ENCODE assay signal across 18 cellular contexts in genomic region chr20:432208-432607, GRCh38. TPM values are rescaled to one million over a fixed set of nuclear protein-coding genes. Genes with fewer than 3 reads are reported as not detected.
A peak's percentile ranks its signal among the peaks of the same experiment; 100 is the strongest.
DNase-seq lines count a peak whose midpoint lies in the region; FAIRE-seq and TF ChIP-seq lines count a peak whose summit lies in the region.
"Had no signal": no experiment of that assay in that cellular context is flagged by ENCODE, and none has a peak within 500 bp of the region (broad histone marks: within the 10 kb centered on the region; RNA-seq: fewer than 3 reads in every experiment).

No MANE protein-coding gene starts in this region.

- H2AFZ ChIP-seq in osteoblast (ENCODE audit: low read length): no peak overlapping the region

- H3K79me2 ChIP-seq in osteoblast (ENCODE audit: insufficient read depth, low read length): no peaks in the 10 kb centered on the region

- H3K4me3 ChIP-seq in H7 (ENCODE audit: insufficient read depth, low read depth, low read length) (no peak overlapping the region), osteoblast (ENCODE audit: insufficient read depth, low read length) (no peak overlapping the region), kidney (ENCODE audit: low read length in 2 of 2) (no peak overlapping the region)
- H3K4me3 ChIP-seq: colonic mucosa, K562 had no signal

- H3K9me3 ChIP-seq in osteoblast (ENCODE audit: low read depth, low read length): no peaks in the 10 kb centered on the region
- H3K9me3 ChIP-seq in kidney (ENCODE audit: control insufficient read depth in 1 of 2, low read length in 2 of 2): no peaks in the 10 kb centered on the region
- H3K9me3 ChIP-seq: colonic mucosa had no signal

- H3K9ac ChIP-seq in kidney (ENCODE audit: low read length in 2 of 2): no peak overlapping the region

- H4K20me1 ChIP-seq in osteoblast (ENCODE audit: insufficient read depth, low read length): peaks cover 3% of the 10 kb centered on the region

- no peak overlapping the region for H3K4me3 Mint-ChIP-seq in activated naive CD4-positive, alpha-beta T cell treated with anti-CD3 and anti-CD28 coated beads for 36 hours
- H3K4me3 Mint-ChIP-seq in activated naive CD8-positive, alpha-beta T cell: no peak overlapping the region
- H3K4me3 Mint-ChIP-seq: brain; CD8-positive, alpha-beta T cell; mesothelial cell of epicardium; nephron; type B pancreatic cell had no signal

- no peaks in the 10 kb centered on the region for H3K9me3 Mint-ChIP-seq in activated naive CD4-positive, alpha-beta T cell treated with anti-CD3 and anti-CD28 coated beads for 36 hours
- H3K9me3 Mint-ChIP-seq in activated naive CD8-positive, alpha-beta T cell (ENCODE audit: low read depth): no peaks in the 10 kb centered on the region
- H3K9me3 Mint-ChIP-seq: brain; CD8-positive, alpha-beta T cell; mesothelial cell of epicardium; nephron; type B pancreatic cell had no signal

- H3K4me1 ChIP-seq in osteoblast (ENCODE audit: insufficient read depth, low read length) (peaks cover 4% of the 10 kb centered on the region), kidney (ENCODE audit: control insufficient read depth in 1 of 2, insufficient read depth in 1 of 2, low read depth in 1 of 2, low read length in 2 of 2) (peaks cover 0 to 6% of the 10 kb centered on the region in 2 donors)
- H3K4me1 ChIP-seq: colonic mucosa had no signal

- H3K36me3 ChIP-seq in H7 (replicated peaks; ENCODE audit: control insufficient read depth, insufficient read depth, low read length) (peaks cover 11% of the 10 kb centered on the region), osteoblast (ENCODE audit: insufficient read depth, low read length) (peaks cover 56% of the 10 kb centered on the region), kidney (ENCODE audit: control insufficient read depth in 1 of 2, insufficient read depth in 2 of 2, low read length in 2 of 2) (peaks cover 32 to 44% of the 10 kb centered on the region in 2 donors)

- H3K36me3 Mint-ChIP-seq in activated naive CD4-positive, alpha-beta T cell treated with anti-CD3 and anti-CD28 coated beads for 36 hours (ENCODE audit: low read depth): peaks cover 51% of the 10 kb centered on the region
- H3K36me3 Mint-ChIP-seq in activated naive CD8-positive, alpha-beta T cell: peaks cover 11% of the 10 kb centered on the region

- TF ChIP-seq CTCF in osteoblast (IDR thresholded peaks at IDR 0.05; ENCODE audit: extremely low read depth, low read depth, low read length) (no peak), kidney (IDR thresholded peaks at IDR 0.05; ENCODE audit: borderline replicate concordance, extremely low read depth, insufficient read depth) (no peak)

- H3K27ac ChIP-seq in osteoblast (ENCODE audit: low read depth, low read length): no peak overlapping the region
- H3K27ac ChIP-seq in kidney (ENCODE audit: low read depth in 2 of 2, low read length in 2 of 2): no peak overlapping the region
- H3K27ac ChIP-seq: colonic mucosa had no signal

- H3K27me3 Mint-ChIP-seq in activated naive CD4-positive, alpha-beta T cell treated with anti-CD3 and anti-CD28 coated beads for 36 hours (ENCODE audit: low read depth): no peaks in the 10 kb centered on the region
- no peaks in the 10 kb centered on the region for H3K27me3 Mint-ChIP-seq in activated naive CD8-positive, alpha-beta T cell
- H3K27me3 Mint-ChIP-seq: progenitor cell of endocrine pancreas, type B pancreatic cell had no signal

- FAIRE-seq in kidney (lab: Jason Lieb, UNC): no peak

- no peak overlapping the region for H3K4me2 ChIP-seq in osteoblast (ENCODE audit: insufficient read depth, low read length)

- intact Hi-C loops in activated naive CD4-positive, alpha-beta T cell treated with anti-CD3 and anti-CD28 coated beads for 36 hours (cut with micrococcal nuclease): no loop called here
- intact Hi-C loops in kidney (cut with DNase I): no loop called here

- peaks cover 52% of the 10 kb centered on the region for H3K4me1 Mint-ChIP-seq in activated naive CD4-positive, alpha-beta T cell treated with anti-CD3 and anti-CD28 coated beads for 36 hours (ENCODE audit: low read depth)
- H3K4me1 Mint-ChIP-seq in activated naive CD8-positive, alpha-beta T cell (ENCODE audit: low read depth): peaks cover 47% of the 10 kb centered on the region

- CTCF ChIA-PET in activated naive CD4-positive, alpha-beta T cell treated with anti-CD3 and anti-CD28 coated beads for 36 hours (lab: Charles Lee): interaction anchor here (0.7 to 3.0 kb wide), 8 partner anchors 25 to 80 kb away, joined by 3 to 15 read pairs (median 4); no protein-coding TSS in a partner anchor

- H3K27me3 ChIP-seq in H7 (ENCODE audit: control insufficient read depth, insufficient read depth, low read length): peaks cover 14% of the 10 kb centered on the region
- H3K27me3 ChIP-seq in osteoblast (ENCODE audit: insufficient read depth, low read length): no peaks in the 10 kb centered on the region
- H3K27me3 ChIP-seq: colonic mucosa had no signal

- H3K27ac Mint-ChIP-seq in activated naive CD4-positive, alpha-beta T cell treated with anti-CD3 and anti-CD28 coated beads for 36 hours: peak overlapping the region; percentile 97
- peak overlapping the region; percentile 92 for H3K27ac Mint-ChIP-seq in activated naive CD8-positive, alpha-beta T cell
- H3K27ac Mint-ChIP-seq: CD8-positive, alpha-beta T cell; progenitor cell of endocrine pancreas had no signal

- DNase-seq in activated naive CD4-positive, alpha-beta T cell treated with anti-CD3 and anti-CD28 coated beads for 36 hours: no peak
- no peak for DNase-seq in activated naive CD4-positive, alpha-beta T cell (lab: John Stamatoyannopoulos, UW)
- DNase-seq in H7 (peak; percentile 36), osteoblast (ENCODE audit: insufficient read length, low spot score, missing footprints) (peak; percentile 62), NAMALWA (ENCODE audit: low spot score) (no peak), occipital lobe (lab: John Stamatoyannopoulos, UW) (no peak), kidney (no peak)
- DNase-seq: CD8-positive, alpha-beta T cell; colonic mucosa; DMS79; GOT3 had no signal

RNA-seq across cellular contexts. Expression of gene RBCK1, which starts 24.1 kb away (rescaled TPM):
- 100 to 1,000 TPM; 150 to 160 TPM for total RNA-seq in activated naive CD4-positive, alpha-beta T cell treated with anti-CD3 and anti-CD28 coated beads for 36 hours
- 53.9 and 61.9 TPM in 2 replicates for total RNA-seq in H7 (2014; rRNA removed; shearing (Covaris generic))
- total RNA-seq in osteoblast (73.1 and 104 TPM in 2 replicates), occipital lobe (15.1 TPM), kidney (93.6 TPM)
- 73.0 TPM for polyA plus RNA-seq in kidney (ENCODE audit: insufficient read depth, low read depth, low replicate concordance)

RNA-seq across cellular contexts. Expression of gene TBC1D20, which starts 30.1 kb away (rescaled TPM):
- 10 to 100 TPM; 16.2 to 17.4 TPM for total RNA-seq in activated naive CD4-positive, alpha-beta T cell treated with anti-CD3 and anti-CD28 coated beads for 36 hours
- total RNA-seq in H7 (2014; rRNA removed; shearing (Covaris generic)): 10.9 and 14.0 TPM in 2 replicates
- 57.5 and 64.8 TPM in 2 replicates for total RNA-seq in osteoblast
- 15.4 TPM for total RNA-seq in occipital lobe
- total RNA-seq in kidney: 26.2 TPM
- polyA plus RNA-seq in kidney (ENCODE audit: insufficient read depth, low read depth, low replicate concordance): 19.5 TPM

RNA-seq across cellular contexts. Expression of gene TRIB3, which starts 51.6 kb away (rescaled TPM):
- total RNA-seq in activated naive CD4-positive, alpha-beta T cell treated with anti-CD3 and anti-CD28 coated beads for 36 hours: 10 to 100 TPM; 47.4 to 49.2 TPM
- total RNA-seq in H7 (2014; rRNA removed; shearing (Covaris generic)): 11.7 and 17.6 TPM in 2 replicates
- total RNA-seq in osteoblast: 176 and 213 TPM in 2 replicates
- 12.5 TPM for total RNA-seq in occipital lobe
- 11.6 TPM for total RNA-seq in kidney
- 4.3 TPM for polyA plus RNA-seq in kidney (ENCODE audit: insufficient read depth, low read depth, low replicate concordance)

Comparison
In these comparisons a context has a peak if more than half of its experiments do, and no peak if none do; other contexts are left out.
1. DNase-seq: peak in H7 (single experiment) and osteoblast (single experiment); none in activated naive CD4-positive, alpha-beta T cell treated with anti-CD3 and anti-CD28 coated beads for 36 hours (single experiment), activated naive CD4-positive, alpha-beta T cell (0 of 4), NAMALWA (single experiment), occipital lobe (single experiment) and kidney (single experiment).